8 cellular contexts compared by ENCODE assay signal in the genomic region with DNA sequence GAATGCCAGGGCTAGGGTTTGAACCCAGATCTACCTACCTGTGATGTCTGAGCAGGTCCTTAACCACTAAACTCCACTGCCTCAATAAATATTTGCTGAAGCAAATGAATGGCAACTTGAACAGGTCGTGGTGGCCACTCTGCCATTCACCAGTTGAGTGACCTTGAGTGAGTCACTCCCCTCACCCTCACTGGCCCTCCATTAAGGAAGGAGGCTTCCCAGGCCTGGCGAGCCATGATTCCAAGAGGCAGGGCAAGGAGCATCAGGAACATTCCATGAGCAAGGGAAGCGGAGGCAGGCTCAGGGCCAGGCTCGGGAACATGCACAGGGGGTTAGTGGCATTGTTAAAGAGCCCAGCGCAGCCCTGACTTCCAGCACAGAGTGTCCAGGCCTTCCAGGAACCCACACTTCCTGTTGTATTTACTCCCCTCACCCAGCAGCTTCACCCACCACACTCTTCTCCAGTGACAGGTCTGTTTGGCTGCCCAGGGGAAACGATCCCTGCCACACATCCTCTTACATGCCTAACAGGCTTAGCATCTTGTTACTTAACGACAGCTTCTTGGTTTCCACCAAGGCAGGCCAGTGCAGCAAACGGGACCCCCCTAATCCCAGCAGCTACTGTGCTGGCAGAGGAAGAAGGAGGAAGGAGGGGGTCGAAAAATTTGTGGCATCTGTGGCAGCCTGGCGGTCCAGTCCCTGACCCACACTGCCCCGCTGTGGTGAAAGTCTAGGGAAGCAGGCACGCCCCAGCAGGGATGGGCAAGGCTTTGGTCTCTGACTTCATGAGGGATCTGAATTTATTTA. TPM values are rescaled to one million over a fixed set of nuclear protein-coding genes. Genes with fewer than 3 reads are reported as not detected.
DNase-seq lines count a peak whose midpoint lies in the region; ATAC-seq and TF ChIP-seq lines count a peak whose summit lies in the region.

No MANE protein-coding gene starts in this region.

- WGBS in right cardiac atrium, result 37% methylated on average over 12 of the region's 12 CpGs
- WGBS in smooth muscle cell (ENCODE audit: low lambda C conversion rate), result 45% methylated on average over 12 of the region's 12 CpGs

- ATAC-seq in right cardiac atrium (peak; percentile 79 to 81), HG02938 (IDR thresholded peaks at IDR 0.05; ENCODE audit: unreplicated experiment) (no peak)

- no peaks in the 10 kb centered on the region for H3K27me3 ChIP-seq in right cardiac atrium (ENCODE audit: control insufficient read depth, insufficient read depth)
- peaks cover 24% of the 10 kb centered on the region for H3K27me3 ChIP-seq in smooth muscle cell (ENCODE audit: low read depth)

- H3K27ac ChIP-seq in right cardiac atrium (ENCODE audit: low read length) (no peak overlapping the region), smooth muscle cell (ENCODE audit: low read depth) (no peak overlapping the region)

- H3K36me3 ChIP-seq in smooth muscle cell (ENCODE audit: low read depth), result no peaks in the 10 kb centered on the region

- no peaks in the 10 kb centered on the region for H3K79me2 ChIP-seq in smooth muscle cell (ENCODE audit: low read depth)

- H3K9ac ChIP-seq in smooth muscle cell (ENCODE audit: low read depth), result no peak overlapping the region

- no peaks in the 10 kb centered on the region for H3K4me1 ChIP-seq in right cardiac atrium (ENCODE audit: control insufficient read depth, insufficient read depth, low read length)
- H3K4me1 ChIP-seq in smooth muscle cell (ENCODE audit: low read depth), result no peaks in the 10 kb centered on the region

- no peak overlapping the region for H2AFZ ChIP-seq in smooth muscle cell (ENCODE audit: low read depth)

- H4K20me1 ChIP-seq in smooth muscle cell (ENCODE audit: low read depth), result no peaks in the 10 kb centered on the region

- H3K4me2 ChIP-seq in smooth muscle cell, result no peak overlapping the region

- intact Hi-C loops in right cardiac atrium (cut with DNase I), result loop anchor here in 2 of 4 donors (10.0 kb wide), 2 partner anchors 450 to 520 kb away; no protein-coding TSS in a partner anchor

- H3K9me3 ChIP-seq in right cardiac atrium (ENCODE audit: control insufficient read depth, low read length) (no peaks in the 10 kb centered on the region), smooth muscle cell (replicated peaks; ENCODE audit: low read depth) (no peaks in the 10 kb centered on the region)

- DNase-seq in SKM-1 treated with dmso at 0.1 percent for 144 hours (lab: John Stamatoyannopoulos, UW; ENCODE audit: unreplicated experiment) (peak; percentile 10), SKM-1 (lab: John Stamatoyannopoulos, UW; ENCODE audit: unreplicated experiment) (no peak), NCI-H460 (ENCODE audit: extremely low read depth, low read depth) (peak; percentile 53), amniotic stem cell (lab: John Stamatoyannopoulos, UW) (peak; percentile 41), right cardiac atrium (peak; percentile 67 to 87 (median 81)), smooth muscle cell (lab: John Stamatoyannopoulos, UW; ENCODE audit: unreplicated experiment) (peak; percentile 10), OCI-M2 (lab: John Stamatoyannopoulos, UW; ENCODE audit: unreplicated experiment) (no peak)

- H3F3A ChIP-seq in smooth muscle cell (ENCODE audit: low read depth), result no peaks in the 10 kb centered on the region

- H3K4me3 ChIP-seq in right cardiac atrium (ENCODE audit: low read length) (no peak overlapping the region), smooth muscle cell (no peak overlapping the region)

- peak; percentile 68 for TF ChIP-seq CTCF in smooth muscle cell (IDR thresholded peaks at IDR 0.05; ENCODE audit: borderline replicate concordance, insufficient read depth, poor library complexity, severe bottlenecking)

RNA-seq across cellular contexts. Expression of a gene that starts 43.7 kb away (rescaled TPM):
- total RNA-seq in NCI-H460 (2014; rRNA removed; shearing (Covaris generic)), result 59.9 and 67.6 TPM in 2 replicates
- 23.3 and 27.8 TPM in 2 replicates for polyA plus RNA-seq in NCI-H460 (2014; cell fraction: nucleus; rRNA removed)
- total RNA-seq in right cardiac atrium (100 to 1,000 TPM in 1 of 4 donors, 10 to 100 TPM in 3; 79.0 to 107 (median 86.8) TPM), smooth muscle cell (31.5 and 38.4 TPM in 2 replicates)
- polyA plus RNA-seq in right cardiac atrium (133 TPM), smooth muscle cell (45.7 and 50.7 TPM in 2 replicates)

RNA-seq across cellular contexts. Expression of a gene that starts 49.0 kb away (rescaled TPM):
- 0.12 and 0.17 TPM in 2 replicates for total RNA-seq in NCI-H460 (2014; rRNA removed; shearing (Covaris generic))
- polyA plus RNA-seq in NCI-H460 (2014; cell fraction: nucleus; rRNA removed), result 0.61 TPM in 1 of 2 replicates, not detected in the other
- total RNA-seq in right cardiac atrium (1 to 10 TPM; 2.0 to 3.6 (median 2.5) TPM), smooth muscle cell (0.09 and 0.36 TPM in 2 replicates)
- polyA plus RNA-seq in right cardiac atrium (1.3 TPM), smooth muscle cell (0.34 and 1.2 TPM in 2 replicates)

Comparison
In these comparisons a context has a peak if more than half of its experiments do, and no peak if none do; other contexts are left out.
1. DNase-seq: peak in SKM-1 treated with dmso at 0.1 percent for 144 hours (single experiment), NCI-H460 (single experiment), amniotic stem cell (single experiment), right cardiac atrium (3 of 3) and smooth muscle cell (single experiment); none in SKM-1 (single experiment) and OCI-M2 (single experiment).